In the genomic region with DNA sequence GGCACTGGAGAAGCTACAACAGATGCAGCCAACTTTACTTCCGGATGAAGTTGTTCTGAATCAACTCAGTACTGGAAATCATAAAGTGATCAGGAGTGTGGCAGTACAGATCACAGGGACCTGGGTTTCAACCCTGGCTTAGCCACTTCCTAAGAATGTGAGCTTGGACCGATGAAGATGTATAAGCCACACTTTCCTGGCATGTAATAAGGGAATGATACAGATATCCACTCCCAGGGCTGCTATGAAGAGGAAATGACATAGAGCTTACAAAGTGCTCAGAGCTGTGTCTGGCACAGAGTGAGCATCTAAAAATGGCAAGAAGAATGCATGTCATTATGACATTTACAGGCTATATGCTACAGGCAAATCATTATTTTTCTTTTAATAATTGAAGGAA, we compare ENCODE assay signal across 16 cellular contexts.
A peak's percentile ranks its signal among the peaks of the same experiment; 100 is the strongest.
DNase-seq lines count a peak whose midpoint lies in the region; TF ChIP-seq lines count a peak whose summit lies in the region.
"Had no signal": no experiment of that assay in that cellular context is flagged by ENCODE, and none has a peak within 500 bp of the region (broad histone marks: within the 10 kb centered on the region; RNA-seq: fewer than 3 reads in every experiment).

No MANE protein-coding gene starts in this region.

- no peak overlapping the region for H3K4me3 Mint-ChIP-seq in osteocyte (ENCODE audit: unreplicated experiment)
- H3K4me3 Mint-ChIP-seq: activated naive CD4-positive, alpha-beta T cell treated with anti-CD3 and anti-CD28 coated beads, Interleukin-2, amount 50 U/mL, for 24 hours; CD4-positive, alpha-beta memory T cell; dendritic cell treated with granulocyte-macrophage colony-stimulating factor and Interleukin-4, amounts not matched to agents 40 ng/mL and 50 ng/mL, for 4 days; stimulated activated naive B cell treated with anti-CD40 and anti-IgM and Interleukin-4, amounts not matched to agents 10 μg/mL and 1 μg/mL and 100 μg/mL, for 72 hours had no signal

- H3K27me3 Mint-ChIP-seq in osteocyte (ENCODE audit: unreplicated experiment), result no peaks in the 10 kb centered on the region

- DNase-seq in EL (peak; percentile 93), RPMI7951 (ENCODE audit: low read depth) (peak; percentile 94), epithelial cell of esophagus (ENCODE audit: low read depth) (peak; percentile 16), osteocyte (ENCODE audit: extremely low spot score, unreplicated experiment) (no peak), LoVo (ENCODE audit: low spot score) (no peak), SW 1271 (lab: John Stamatoyannopoulos, UW) (no peak), COR-L47 (lab: John Stamatoyannopoulos, UW) (no peak), BE2C (no peak)
- DNase-seq: activated CD4-positive, CD25-positive, alpha-beta regulatory T cell; activated CD8-positive, alpha-beta memory T cell treated with anti-CD3 and anti-CD28 coated beads, Interleukin-2, amount 50 U/mL, for 4 hours; CD4-positive, alpha-beta memory T cell; NCI-H2171; retina; stimulated activated naive B cell treated with anti-CD40 and anti-IgM and Interleukin-4, amounts not matched to agents 10 μg/mL and 1 μg/mL and 100 μg/mL, for 72 hours had no signal

- H3K36me3 Mint-ChIP-seq in osteocyte (ENCODE audit: unreplicated experiment), result no peaks in the 10 kb centered on the region
- H3K36me3 Mint-ChIP-seq: CD4-positive, alpha-beta memory T cell; stimulated activated naive B cell treated with anti-CD40 and anti-IgM and Interleukin-4, amounts not matched to agents 10 μg/mL and 1 μg/mL and 100 μg/mL, for 72 hours had no signal

- no peaks in the 10 kb centered on the region for H3K27me3 ChIP-seq in BE2C

- no peak for TF ChIP-seq CTCF in epithelial cell of esophagus (IDR thresholded peaks at IDR 0.05; ENCODE audit: insufficient read depth, low read depth, low read length, missing control alignments)
- TF ChIP-seq CTCF in osteocyte (IDR thresholded peaks at IDR 0.05), result no peak
- no peak for TF ChIP-seq CTCF in BE2C (IDR thresholded peaks at IDR 0.05; ENCODE audit: low read depth, low read length)

- no peaks in the 10 kb centered on the region; the same call in 1 of the 2 replicates for H3K9me3 ChIP-seq in BE2C

- no peaks in the 10 kb centered on the region for H3K9me3 Mint-ChIP-seq in osteocyte (ENCODE audit: unreplicated experiment)
- H3K9me3 Mint-ChIP-seq: activated naive CD4-positive, alpha-beta T cell treated with anti-CD3 and anti-CD28 coated beads, Interleukin-2, amount 50 U/mL, for 24 hours; dendritic cell treated with granulocyte-macrophage colony-stimulating factor and Interleukin-4, amounts not matched to agents 40 ng/mL and 50 ng/mL, for 4 days had no signal

- H3K4me3 ChIP-seq in epithelial cell of esophagus (ENCODE audit: low read length), result no peak overlapping the region
- no peak overlapping the region for H3K4me3 ChIP-seq in BE2C (ENCODE audit: low read depth, low read length)

- H3K4me1 ChIP-seq in BE2C, result no peaks in the 10 kb centered on the region

- peaks cover 25% of the 10 kb centered on the region for H3K4me1 Mint-ChIP-seq in osteocyte (ENCODE audit: unreplicated experiment)
- H3K4me1 Mint-ChIP-seq: activated naive CD4-positive, alpha-beta T cell treated with anti-CD3 and anti-CD28 coated beads, Interleukin-2, amount 50 U/mL, for 24 hours; CD4-positive, alpha-beta memory T cell; stimulated activated naive B cell treated with anti-CD40 and anti-IgM and Interleukin-4, amounts not matched to agents 10 μg/mL and 1 μg/mL and 100 μg/mL, for 72 hours had no signal

- no peaks in the 10 kb centered on the region for H3K36me3 ChIP-seq in BE2C

- H3K27ac Mint-ChIP-seq in osteocyte (ENCODE audit: unreplicated experiment), result peak overlapping the region; percentile 41
- H3K27ac Mint-ChIP-seq: activated naive CD4-positive, alpha-beta T cell treated with anti-CD3 and anti-CD28 coated beads, Interleukin-2, amount 50 U/mL, for 24 hours; CD4-positive, alpha-beta memory T cell; dendritic cell treated with granulocyte-macrophage colony-stimulating factor and Interleukin-4, amounts not matched to agents 40 ng/mL and 50 ng/mL, for 4 days; stimulated activated naive B cell treated with anti-CD40 and anti-IgM and Interleukin-4, amounts not matched to agents 10 μg/mL and 1 μg/mL and 100 μg/mL, for 72 hours had no signal

Comparison
In these comparisons a context has a peak if more than half of its experiments do, and no peak if none do; other contexts are left out.
1. DNase-seq: peak in EL (single experiment), RPMI7951 (single experiment) and epithelial cell of esophagus (single experiment); none in osteocyte (single experiment), LoVo (single experiment), SW 1271 (0 of 2), COR-L47 (single experiment) and BE2C (single experiment).